ENCODE assay signal across 17 cellular contexts in genomic region chr11:95568236-95568635, GRCh38.
"Had no signal": no experiment of that assay in that cellular context is flagged by ENCODE, and none has a peak within 500 bp of the region (broad histone marks: within the 10 kb centered on the region; RNA-seq: fewer than 3 reads in every experiment).

No MANE protein-coding gene starts in this region.

- H3K27me3 ChIP-seq: dorsolateral prefrontal cortex, heart left ventricle, testis had no signal

- H3K9me3 ChIP-seq: testis had no signal

- DNase-seq: cortex of kidney; dorsolateral prefrontal cortex; effector CD8-positive, alpha-beta T cell; heart left ventricle; hippocampal formation; kidney glomerular epithelial cell; mesendoderm; naive B cell; nephron progenitor cell; posterior cingulate gyrus; stimulated activated CD4-positive, alpha-beta T cell treated with anti-CD3 and anti-CD28 coated beads, Interleukin-2, amount 100 ng/mL, for 24 hours; stimulated activated CD4-positive, alpha-beta T cell treated with anti-CD3 and anti-CD28 coated beads, Interleukin-4, amount 100 ng/mL, for 4 hours; stimulated activated naive B cell treated with anti-CD40 and anti-IgM and Interleukin-4, amounts not matched to agents 10 μg/mL and 1 μg/mL and 100 μg/mL, for 72 hours; stimulated activated naive CD8-positive, alpha-beta T cell treated with anti-CD3 and anti-CD28 coated beads, Interleukin-15, amount 100 ng/mL, for 72 hours; testis had no signal

- H3K4me3 Mint-ChIP-seq: naive B cell; nephron progenitor cell; stimulated activated naive B cell treated with anti-CD40 and anti-IgM and Interleukin-4, amounts not matched to agents 10 μg/mL and 1 μg/mL and 100 μg/mL, for 72 hours; stimulated activated naive CD8-positive, alpha-beta T cell treated with anti-CD3 and anti-CD28 coated beads, Interleukin-15, amount 100 ng/mL, for 72 hours; type B pancreatic cell had no signal

- H3K27ac Mint-ChIP-seq: nephron progenitor cell; stimulated activated naive B cell treated with anti-CD40 and anti-IgM and Interleukin-4, amounts not matched to agents 10 μg/mL and 1 μg/mL and 100 μg/mL, for 72 hours; stimulated activated naive CD8-positive, alpha-beta T cell treated with anti-CD3 and anti-CD28 coated beads, Interleukin-15, amount 100 ng/mL, for 72 hours; type B pancreatic cell had no signal

- H3K4me1 Mint-ChIP-seq: naive B cell had no signal

- H3K27ac ChIP-seq: heart left ventricle, testis had no signal

- ATAC-seq: heart left ventricle; sciatic nerve; stimulated activated naive B cell treated with anti-CD40 and anti-IgM and Interleukin-4, amounts not matched to agents 10 μg/mL and 1 μg/mL and 100 μg/mL, for 72 hours; stimulated activated naive CD8-positive, alpha-beta T cell treated with anti-CD3 and anti-CD28 coated beads, Interleukin-15, amount 100 ng/mL, for 72 hours had no signal

- H3K36me3 ChIP-seq: heart left ventricle had no signal

- H3K27me3 Mint-ChIP-seq: type B pancreatic cell had no signal

- H3K4me3 ChIP-seq: dorsolateral prefrontal cortex, heart left ventricle, testis had no signal
